23 cellular contexts compared by ENCODE assay signal in the genomic region with DNA sequence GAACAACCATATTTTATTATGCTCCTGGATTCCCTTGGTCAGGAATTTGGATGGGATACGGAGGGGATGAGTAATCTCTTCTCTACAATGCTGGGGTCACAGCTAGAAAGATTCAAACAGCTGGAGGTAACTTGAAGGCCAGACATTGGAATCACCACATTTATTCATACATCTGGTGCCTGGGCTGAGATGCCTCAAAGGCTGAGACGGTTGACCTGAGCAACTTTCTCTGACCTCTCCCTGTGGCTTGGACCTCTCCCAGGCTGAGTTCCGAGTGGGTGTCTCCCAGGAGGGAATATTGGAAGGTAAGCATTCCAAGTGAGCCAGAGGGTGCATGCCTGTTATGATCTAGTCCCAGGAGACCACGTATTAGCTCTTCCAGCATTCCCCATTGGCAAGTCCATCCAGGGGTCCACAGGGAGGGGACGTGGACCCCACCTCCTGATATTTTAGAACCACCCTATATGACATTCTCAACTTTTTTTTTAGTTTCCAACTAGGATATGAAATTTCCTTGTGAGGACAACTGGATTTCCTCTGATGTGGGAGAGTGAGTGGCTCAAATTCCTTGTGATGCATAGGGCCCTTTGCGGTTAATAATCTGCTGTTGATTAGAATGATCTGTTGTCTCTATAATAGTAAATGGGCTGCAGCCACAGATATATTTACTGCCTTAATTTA.
"Had no signal": no experiment of that assay in that cellular context is flagged by ENCODE, and none has a peak within 500 bp of the region (broad histone marks: within the 10 kb centered on the region; RNA-seq: fewer than 3 reads in every experiment).

No MANE protein-coding gene starts in this region.

- ATAC-seq: activated T-cell treated with anti-CD3 and anti-CD28 coated beads, Interleukin-2, amount 50 U/mL, for 72 hours; heart right ventricle; left cardiac atrium; naive thymus-derived CD4-positive, alpha-beta T cell; right lobe of liver; stimulated activated naive B cell treated with anti-CD40 and anti-IgM and Interleukin-4, amounts not matched to agents 10 μg/mL and 1 μg/mL and 100 μg/mL, for 72 hours; T-helper 17 cell had no signal

- DNase-seq: activated B cell treated with CpG ODN at 0.5 μM for 24 hours; activated CD4-positive, alpha-beta memory T cell treated with anti-CD3 and anti-CD28 coated beads for 36 hours; activated CD4-positive, alpha-beta T cell treated with anti-CD3 and anti-CD28 coated beads for 4 hours; activated effector memory CD4-positive, alpha-beta T cell treated with anti-CD3 and anti-CD28 coated beads, Interleukin-2, amount 50 U/mL, for 16 hours; activated naive CD4-positive, alpha-beta T cell treated with anti-CD3 and anti-CD28 coated beads, Interleukin-2, amount 10 ng/mL, durations not matched to agents 7 days and 5 days; activated T-cell treated with anti-CD3 and anti-CD28 coated beads, Interleukin-2, amount 50 U/mL, for 72 hours; amygdala; dermis blood vessel endothelial cell; effector CD8-positive, alpha-beta T cell; esophagus squamous epithelium; heart right ventricle; islet precursor cell; left cardiac atrium; naive thymus-derived CD4-positive, alpha-beta T cell; occipital lobe; right lobe of liver; stimulated activated CD4-positive, alpha-beta T cell treated with anti-CD3 and anti-CD28 coated beads, Interleukin-15, amount 100 ng/mL, for 24 hours; stimulated activated naive B cell treated with anti-CD40 and anti-IgM and Interleukin-4, amounts not matched to agents 10 μg/mL and 1 μg/mL and 100 μg/mL, for 72 hours; T-helper 17 cell; testis; trophoblast cell; uterus had no signal

- H3K4me3 ChIP-seq: esophagus squamous epithelium, heart right ventricle, right lobe of liver, smooth muscle cell, testis, uterus had no signal
